1 cellular context compared by ENCODE assay signal in the genomic region with DNA sequence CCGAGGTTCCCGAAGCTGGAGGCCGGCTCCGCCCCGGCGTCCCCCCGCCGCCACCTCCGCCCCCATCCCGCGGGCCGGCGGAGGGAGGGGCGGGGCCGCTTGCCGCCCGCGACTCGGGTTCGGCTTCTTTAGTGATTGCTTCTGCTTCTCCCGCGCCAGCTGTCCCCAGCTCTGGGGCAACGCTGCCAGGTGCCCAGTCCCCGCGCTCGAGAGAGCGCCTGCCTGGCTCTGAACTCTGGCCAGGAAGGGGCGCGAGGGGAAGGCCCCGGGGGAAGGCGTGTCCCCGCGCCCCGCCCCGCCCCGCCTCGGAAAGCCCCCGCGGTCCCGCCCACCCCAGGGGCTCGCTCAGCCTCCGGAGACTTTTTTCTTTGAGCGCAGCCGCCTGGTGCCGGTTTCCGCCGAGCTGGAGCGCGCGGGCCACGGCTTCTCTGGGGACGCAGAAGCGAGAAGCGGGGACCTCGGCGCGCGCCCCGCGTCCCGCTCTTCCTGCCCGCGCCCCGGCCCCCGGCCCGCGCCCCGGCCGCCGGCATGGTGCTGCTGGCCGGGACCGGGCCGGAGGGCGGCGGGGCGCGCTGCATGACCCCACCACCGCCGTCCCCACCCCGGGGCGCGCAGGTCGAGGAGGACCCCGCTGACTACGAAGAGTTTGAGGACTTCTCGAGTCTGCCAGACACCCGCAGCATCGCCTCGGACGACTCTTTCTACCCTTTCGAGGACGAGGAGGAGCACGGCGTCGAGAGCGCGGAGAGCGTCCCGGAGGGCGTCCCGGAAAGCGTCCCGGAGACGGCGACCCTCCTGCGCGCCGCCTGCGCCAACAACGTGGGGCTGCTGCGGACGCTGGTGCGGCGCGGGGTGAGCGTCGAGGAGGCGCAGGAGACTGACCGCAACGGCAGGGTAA.
TF ChIP-seq lines count a peak whose summit lies in the region.

A gene (plus strand): TSS at position 131 of the 898 bp plus-strand sequence. CDS start 398 bp downstream, at position 529.

TF ChIP-seq in neural cell, 6 proteins besides CTCF, POLR2A, EP300 and RAD21 (continued from another document):
- TF ChIP-seq, protein P1, sequence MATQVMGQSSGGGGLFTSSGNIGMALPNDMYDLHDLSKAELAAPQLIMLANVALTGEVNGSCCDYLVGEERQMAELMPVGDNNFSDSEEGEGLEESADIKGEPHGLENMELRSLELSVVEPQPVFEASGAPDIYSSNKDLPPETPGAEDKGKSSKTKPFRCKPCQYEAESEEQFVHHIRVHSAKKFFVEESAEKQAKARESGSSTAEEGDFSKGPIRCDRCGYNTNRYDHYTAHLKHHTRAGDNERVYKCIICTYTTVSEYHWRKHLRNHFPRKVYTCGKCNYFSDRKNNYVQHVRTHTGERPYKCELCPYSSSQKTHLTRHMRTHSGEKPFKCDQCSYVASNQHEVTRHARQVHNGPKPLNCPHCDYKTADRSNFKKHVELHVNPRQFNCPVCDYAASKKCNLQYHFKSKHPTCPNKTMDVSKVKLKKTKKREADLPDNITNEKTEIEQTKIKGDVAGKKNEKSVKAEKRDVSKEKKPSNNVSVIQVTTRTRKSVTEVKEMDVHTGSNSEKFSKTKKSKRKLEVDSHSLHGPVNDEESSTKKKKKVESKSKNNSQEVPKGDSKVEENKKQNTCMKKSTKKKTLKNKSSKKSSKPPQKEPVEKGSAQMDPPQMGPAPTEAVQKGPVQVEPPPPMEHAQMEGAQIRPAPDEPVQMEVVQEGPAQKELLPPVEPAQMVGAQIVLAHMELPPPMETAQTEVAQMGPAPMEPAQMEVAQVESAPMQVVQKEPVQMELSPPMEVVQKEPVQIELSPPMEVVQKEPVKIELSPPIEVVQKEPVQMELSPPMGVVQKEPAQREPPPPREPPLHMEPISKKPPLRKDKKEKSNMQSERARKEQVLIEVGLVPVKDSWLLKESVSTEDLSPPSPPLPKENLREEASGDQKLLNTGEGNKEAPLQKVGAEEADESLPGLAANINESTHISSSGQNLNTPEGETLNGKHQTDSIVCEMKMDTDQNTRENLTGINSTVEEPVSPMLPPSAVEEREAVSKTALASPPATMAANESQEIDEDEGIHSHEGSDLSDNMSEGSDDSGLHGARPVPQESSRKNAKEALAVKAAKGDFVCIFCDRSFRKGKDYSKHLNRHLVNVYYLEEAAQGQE (IDR thresholded peaks at IDR 0.05; ENCODE audit: borderline replicate concordance) = no peak
- TF ChIP-seq MXI1 (conservative IDR thresholded peaks at IDR 0.05; ENCODE audit: poor library complexity, severe bottlenecking) (no peak), SMC3 (conservative IDR thresholded peaks at IDR 0.05; ENCODE audit: poor library complexity) (no peak)
